Comparison of ENCODE assay signal across 15 cellular contexts in the genomic region with DNA sequence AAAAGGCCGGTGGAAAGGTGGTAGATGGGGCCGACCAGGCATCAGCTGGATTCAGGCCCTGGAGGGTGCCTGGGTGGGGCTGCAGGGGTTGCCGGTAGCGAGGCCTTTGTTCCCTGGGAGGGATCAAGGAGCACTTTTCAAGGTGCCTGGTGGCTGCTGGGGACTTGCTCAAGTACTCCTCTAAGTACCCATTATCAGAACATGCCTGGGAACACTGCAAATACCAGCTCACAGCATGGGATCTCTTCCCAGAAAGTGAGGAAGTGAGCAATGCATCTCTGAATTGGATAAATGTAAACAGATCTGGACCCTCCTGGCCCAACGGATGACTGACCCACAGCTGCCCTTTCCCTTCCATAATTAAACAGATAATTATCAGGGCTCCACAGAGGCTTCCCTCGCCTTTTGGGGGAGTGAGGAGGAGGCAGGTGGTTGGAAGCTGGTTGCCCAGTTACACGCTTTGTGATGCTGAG.
DNase-seq lines count a peak whose midpoint lies in the region; TF ChIP-seq lines count a peak whose summit lies in the region.
"Had no signal": no experiment of that assay in that cellular context is flagged by ENCODE, and none has a peak within 500 bp of the region (broad histone marks: within the 10 kb centered on the region; RNA-seq: fewer than 3 reads in every experiment).

No MANE protein-coding gene starts in this region.

- DNase-seq in AG04450 (ENCODE audit: low read depth, low spot score) (peak; percentile 63), GM23248 (peak; percentile 78), RWPE1 (ENCODE audit: low spot score) (no peak), fibroblast of pulmonary artery (ENCODE audit: low read depth) (peak; percentile 76), NCI-H2029 treated with DMSO at 0.1 percent for 48 hours (lab: John Stamatoyannopoulos, UW) (no peak), thyroid gland (no peak), NCI-H345 (lab: John Stamatoyannopoulos, UW) (no peak)
- DNase-seq in stimulated activated CD4-positive, alpha-beta T cell treated with anti-CD3 and anti-CD28 coated beads, Interleukin-4, amount 100 ng/mL, for 4 hours, result no peak
- DNase-seq: activated CD4-positive, alpha-beta memory T cell treated with anti-CD3 and anti-CD28 coated beads for 36 hours; activated effector memory CD4-positive, alpha-beta T cell treated with anti-CD3 and anti-CD28 coated beads, Interleukin-2, amount 50 U/mL, for 16 hours; NCI-H2107; PC-9; stimulated activated CD4-positive, alpha-beta T cell treated with anti-CD3 and anti-CD28 coated beads, Interleukin-4, amount 100 ng/mL, for 1 hour; stimulated activated naive CD4-positive, alpha-beta T cell had no signal

- no peak overlapping the region for H3K4me3 ChIP-seq in AG04450 (ENCODE audit: low read depth, low read length)
- H3K4me3 ChIP-seq in GM23248, result no peak overlapping the region
- no peak overlapping the region for H3K4me3 ChIP-seq in fibroblast of pulmonary artery (replicated peaks; ENCODE audit: low read depth, low read length)
- no peak overlapping the region for H3K4me3 ChIP-seq in thyroid gland (replicated peaks in 1 of 3)
- H3K4me3 ChIP-seq: PC-9 had no signal

- 0 out of 2 replicates have a peak overlapping the region, but pooled peaks have one; percentile 12 for H3K9ac ChIP-seq in GM23248

- CTCF ChIA-PET in AG04450 (lab: Charles Lee) (no interaction called here), RWPE1 (lab: Yijun Ruan, JAX) (interaction anchor here (0.5 kb wide), 1 partner anchor 27 kb away, joined by 6 read pairs; no protein-coding TSS in a partner anchor)

- TF ChIP-seq CTCF in AG04450 (IDR thresholded peaks at IDR 0.05; ENCODE audit: low read depth, low read length) (no peak), RWPE1 (conservative IDR thresholded peaks at IDR 0.05; ENCODE audit: low read depth) (no peak), fibroblast of pulmonary artery (IDR thresholded peaks at IDR 0.05; ENCODE audit: low read length, missing control alignments) (no peak), thyroid gland (IDR thresholded peaks at IDR 0.05) (no peak)

- H4K20me1 ChIP-seq in GM23248 (ENCODE audit: insufficient read depth), result no peaks in the 10 kb centered on the region

- H3K9me2 ChIP-seq in GM23248 (ENCODE audit: insufficient read depth), result no peaks in the 10 kb centered on the region

- TF ChIP-seq POLR2A in thyroid gland (IDR thresholded peaks at IDR 0.05), result no peak

- H3K79me2 ChIP-seq in GM23248 (ENCODE audit: insufficient read depth), result 0 out of 2 replicates have a peak, but pooled peaks cover 6% of the 10 kb centered on the region

- H3K27ac ChIP-seq in AG04450 (ENCODE audit: low read depth, low read length) (peak overlapping the region; percentile 75), GM23248 (0 out of 2 replicates have a peak overlapping the region, but pooled peaks have one; percentile 16), RWPE1 (peak overlapping the region; percentile 47; the same call in 1 of the 2 replicates), thyroid gland (no peak overlapping the region)
- H3K27ac ChIP-seq: C4-2B had no signal

- POLR2A ChIA-PET in AG04450 (lab: Yijun Ruan, JAX) (no interaction called here), RWPE1 (lab: Yijun Ruan, JAX; ENCODE audit: low non-redundant PET) (no interaction called here)

- H3F3A ChIP-seq in GM23248 (ENCODE audit: insufficient read depth), result peaks cover 42% of the 10 kb centered on the region

- 55 to 61% methylated on average over 7 of the region's 7 CpGs for WGBS in GM23248 (ENCODE audit: low coverage in 1 of 2, low lambda C conversion rate in 2 of 2, missing lambda C conversion rate in 2 of 2), 2 experiments
- 59 to 83% methylated on average over 4 to 7 of the region's 7 CpGs for WGBS in thyroid gland, 2 donors

- H3K36me3 ChIP-seq in GM23248 (ENCODE audit: low read depth), result no peaks in the 10 kb centered on the region
- H3K36me3 ChIP-seq in thyroid gland, result no peaks in the 10 kb centered on the region

- in situ Hi-C loops in GM23248 (cut with MboI), result no loop called here

- no peak overlapping the region for H2AFZ ChIP-seq in GM23248
- H2AFZ ChIP-seq: PC-9 had no signal

- H3K4me2 ChIP-seq in GM23248 (ENCODE audit: unreplicated experiment), result peak overlapping the region; percentile 46

- H3K4me1 ChIP-seq in GM23248 (ENCODE audit: insufficient read depth), result peaks cover 51% of the 10 kb centered on the region
- peaks cover 0 to 6% of the 10 kb centered on the region in 2 donors for H3K4me1 ChIP-seq in thyroid gland

- H3K27me3 ChIP-seq in AG04450 (ENCODE audit: control insufficient read depth, insufficient read depth, low read length) (no peaks in the 10 kb centered on the region), GM23248 (replicated peaks; ENCODE audit: insufficient read depth) (no peaks in the 10 kb centered on the region), thyroid gland (no peaks in the 10 kb centered on the region)

- intact Hi-C loops in thyroid gland (cut with DNase I), result no loop called here

- H3K9me3 ChIP-seq in AG04450 (ENCODE audit: control insufficient read depth, insufficient read depth, low read length) (no peaks in the 10 kb centered on the region; the same call in 1 of the 2 replicates), GM23248 (ENCODE audit: low read depth) (no peaks in the 10 kb centered on the region), thyroid gland (no peaks in the 10 kb centered on the region)

Comparison
In these comparisons a context has a peak if more than half of its experiments do, and no peak if none do; other contexts are left out.
1. DNase-seq: peak in AG04450 (single experiment), GM23248 (single experiment) and fibroblast of pulmonary artery (single experiment); none in RWPE1 (single experiment), NCI-H2029 treated with DMSO at 0.1 percent for 48 hours (single experiment), thyroid gland (0 of 2), NCI-H345 (single experiment) and stimulated activated CD4-positive, alpha-beta T cell treated with anti-CD3 and anti-CD28 coated beads, Interleukin-4, amount 100 ng/mL, for 4 hours (0 of 2).
2. H3K27ac ChIP-seq: peak in AG04450 (single experiment), GM23248 (single experiment) and RWPE1 (single experiment); none in thyroid gland (0 of 3).